ENCODE assay signal across 8 cellular contexts in genomic region chr3:185585862-185586643, GRCh38. TPM values are rescaled to one million over a fixed set of nuclear protein-coding genes. Genes with fewer than 3 reads are reported as not detected.
DNase-seq lines count a peak whose midpoint lies in the region; ATAC-seq and TF ChIP-seq lines count a peak whose summit lies in the region.

Gene SENP2, plus strand, starts transcription at chr3:185586295. Its CDS starts 119 bp downstream, at chr3:185586414.

- peak within 1 kb of the TSS; percentile 93 for H3K4me3 ChIP-seq in CD8-positive, alpha-beta memory T cell (ENCODE audit: low read length)
- peak within 1 kb of the TSS; percentile 95 for H3K4me3 ChIP-seq in lower lobe of right lung

- H3K4me1 ChIP-seq in CD8-positive, alpha-beta memory T cell (ENCODE audit: insufficient read depth, low read length) = peaks cover 31% of the 10 kb centered on the region
- H3K4me1 ChIP-seq in lower lobe of right lung = peaks cover 26% of the 10 kb centered on the region

- peak within 1 kb of the TSS; percentile 84 to 94 (median 90) for H3K4me3 Mint-ChIP-seq in CD8-positive, alpha-beta memory T cell

- H3K9me3 ChIP-seq in CD8-positive, alpha-beta memory T cell (ENCODE audit: low read length) = no peaks in the 10 kb centered on the region
- no peaks in the 10 kb centered on the region for H3K9me3 ChIP-seq in lower lobe of right lung

- POLR2A ChIA-PET in CD8-positive, alpha-beta memory T cell (lab: Charles Lee) = interaction anchor here (0.8 to 1.7 kb wide), 7 partner anchors 27 to 1198 kb away, joined by 3 to 9 read pairs (median 6); partner anchors contain the start of genes EIF4A2, TBCCD1, TMEM41A and TRA2B

- peak within 1 kb of the TSS; percentile 97 for H3K27ac ChIP-seq in CD8-positive, alpha-beta memory T cell (ENCODE audit: low read depth, low read length)
- H3K27ac ChIP-seq in lower lobe of right lung = peak within 1 kb of the TSS; percentile 99

- peaks cover 0 to 22% (median 1%) of the 10 kb centered on the region in 3 donors for H3K36me3 Mint-ChIP-seq in CD8-positive, alpha-beta memory T cell

- intact Hi-C loops in lower lobe of right lung (cut with DNase I) = no loop called here

- no peaks in the 10 kb centered on the region for H3K27me3 ChIP-seq in CD8-positive, alpha-beta memory T cell (ENCODE audit: insufficient read depth, low read length, poor library complexity, severe bottlenecking)
- H3K27me3 ChIP-seq in lower lobe of right lung (ENCODE audit: low read depth) = no peaks in the 10 kb centered on the region

- H3K27ac Mint-ChIP-seq in CD8-positive, alpha-beta memory T cell = peak within 1 kb of the TSS; percentile 92 to 98 (median 96)

- CTCF ChIA-PET in CD8-positive, alpha-beta memory T cell (lab: Charles Lee) = interaction anchor here (0.8 to 3.4 kb wide), 9 partner anchors 9 to 358 kb away, joined by 3 to 15 read pairs (median 4); partner anchors contain the start of gene TRA2B

- ATAC-seq in GM19468 (IDR thresholded peaks at IDR 0.05; ENCODE audit: extremely low read depth, unreplicated experiment) (peak; percentile 93), lower lobe of right lung (peak; percentile 98)

- no peaks in the 10 kb centered on the region for H3K9me3 Mint-ChIP-seq in CD8-positive, alpha-beta memory T cell

- TF ChIP-seq CTCF in lower lobe of right lung (IDR thresholded peaks at IDR 0.05) = no peak

- peaks cover 0 to 6% of the 10 kb centered on the region in 2 donors for H3K27me3 Mint-ChIP-seq in CD8-positive, alpha-beta memory T cell

- DNase-seq in CD8-positive, alpha-beta memory T cell = peak; percentile 98 to 100 (median 100)
- DNase-seq in HS-5 (ENCODE audit: low read depth) (peak; percentile 97), lower lobe of right lung (peak; percentile 100)
- DNase-seq in NK-92 treated with Interleukin-12 subunit alpha and Interleukin-12 subunit beta, amount 100 ng/mL, for 24 hours (lab: John Stamatoyannopoulos, UW) = peak; percentile 99
- peak; percentile 99 for DNase-seq in activated CD8-positive, alpha-beta memory T cell treated with anti-CD3 and anti-CD28 coated beads for 24 hours
- DNase-seq in effector CD4-positive, alpha-beta T cell = peak; percentile 99
- DNase-seq in stimulated activated CD4-positive, alpha-beta T cell treated with anti-CD3 and anti-CD28 coated beads, TNF-alpha, amount 100 ng/mL, for 24 hours (ENCODE audit: low read depth in 3 of 3) = peak; percentile 99 to 100 (median 99)

- peaks cover 42 to 56% (median 42%) of the 10 kb centered on the region in 3 donors for H3K4me1 Mint-ChIP-seq in CD8-positive, alpha-beta memory T cell

- no peaks in the 10 kb centered on the region for H3K36me3 ChIP-seq in CD8-positive, alpha-beta memory T cell (ENCODE audit: insufficient read depth, low read length)
- H3K36me3 ChIP-seq in lower lobe of right lung = peaks cover 8% of the 10 kb centered on the region

RNA-seq across cellular contexts. Expression of gene SENP2, which starts in this region (rescaled TPM):
- total RNA-seq in CD8-positive, alpha-beta memory T cell = 10 to 100 TPM; 41.2 to 41.5 TPM
- polyA plus RNA-seq in CD8-positive, alpha-beta memory T cell = 15.3 TPM
- 36.5 TPM for total RNA-seq in lower lobe of right lung

Comparison
In these comparisons a context has a peak if more than half of its experiments do, and no peak if none do; other contexts are left out.
1. Peak in every context shown above with its lines: DNase-seq, ATAC-seq, H3K4me3 ChIP-seq and H3K27ac ChIP-seq.